ENCODE assay signal across 28 cellular contexts in genomic region chr6:168631589-168631988, GRCh38.
"Had no signal": no experiment of that assay in that cellular context is flagged by ENCODE, and none has a peak within 500 bp of the region (broad histone marks: within the 10 kb centered on the region; RNA-seq: fewer than 3 reads in every experiment).

No MANE protein-coding gene starts in this region.

- H3K9me3 ChIP-seq: Peyer's patch, SJCRH30, SK-N-SH had no signal

- H3K9ac ChIP-seq: KMS-11, SK-N-SH had no signal

- H3K9me3 Mint-ChIP-seq: activated T-cell treated with anti-CD3 and anti-CD28 coated beads, Interleukin-2, amount 50 U/mL, for 4 hours had no signal

- H3K27me3 Mint-ChIP-seq: activated CD4-positive, alpha-beta T cell treated with anti-CD3 and anti-CD28 coated beads, Interleukin-2, amount 10 ng/mL, durations not matched to agents 7 days and 5 days; activated naive CD8-positive, alpha-beta T cell; IgD-negative memory B cell had no signal

- H3K27me3 ChIP-seq: cardiac muscle cell, Peyer's patch had no signal

- H3K4me1 Mint-ChIP-seq: activated CD4-positive, alpha-beta T cell treated with anti-CD3 and anti-CD28 coated beads, Interleukin-2, amount 10 ng/mL, durations not matched to agents 7 days and 5 days; IgD-negative memory B cell had no signal

- H3K4me1 ChIP-seq: Peyer's patch, SJCRH30 had no signal

- H3K4me2 ChIP-seq: KMS-11, SK-N-SH had no signal

- ATAC-seq: activated T-cell treated with anti-CD3 and anti-CD28 coated beads, Interleukin-2, amount 50 U/mL, for 4 hours had no signal

- H3K4me3 Mint-ChIP-seq: activated CD4-positive, alpha-beta memory T cell treated with anti-CD3 and anti-CD28 coated beads for 36 hours; activated CD4-positive, alpha-beta T cell treated with anti-CD3 and anti-CD28 coated beads, Interleukin-2, amount 10 ng/mL, durations not matched to agents 7 days and 5 days; activated naive CD4-positive, alpha-beta T cell treated with anti-CD3 and anti-CD28 coated beads for 36 hours; activated naive CD8-positive, alpha-beta T cell; activated T-cell treated with anti-CD3 and anti-CD28 coated beads, Interleukin-2, amount 50 U/mL, for 4 hours; IgD-negative memory B cell had no signal

- H3K27ac ChIP-seq: cardiac muscle cell, KMS-11, Peyer's patch, RWPE1, SJCRH30, VCaP had no signal

- H3K36me3 ChIP-seq: cardiac muscle cell, Peyer's patch, SJCRH30 had no signal

- H3K36me3 Mint-ChIP-seq: activated CD4-positive, alpha-beta memory T cell treated with anti-CD3 and anti-CD28 coated beads for 36 hours; activated naive CD8-positive, alpha-beta T cell; brain had no signal

- DNase-seq: activated CD4-positive, alpha-beta memory T cell treated with anti-CD3 and anti-CD28 coated beads for 36 hours; activated CD4-positive, alpha-beta T cell treated with anti-CD3 and anti-CD28 coated beads, Interleukin-2, amount 10 ng/mL, durations not matched to agents 7 days and 5 days; activated CD4-positive, CD25-positive, alpha-beta regulatory T cell; activated CD8-positive, alpha-beta memory T cell treated with anti-CD3 and anti-CD28 coated beads for 24 hours; activated effector memory CD4-positive, alpha-beta T cell treated with anti-CD3 and anti-CD28 coated beads, Interleukin-2, amount 50 U/mL, for 16 hours; activated naive CD4-positive, alpha-beta T cell treated with anti-CD3 and anti-CD28 coated beads for 36 hours; activated T-cell treated with anti-CD3 and anti-CD28 coated beads, Interleukin-2, amount 50 U/mL, for 4 hours; amygdala; NCI-H1092; NCI-H1417; NCI-H1930; NCI-H2171; NCI-H2227 treated with DMSO at 0.1 percent for 48 hours; NCI-H446 treated with DMSO at 0.1 percent for 48 hours; NCI-H526 treated with DMSO at 0.1 percent for 48 hours; NCI-H82; Peyer's patch; Right ventricle myocardium superior; SJCRH30; SK-N-SH; T-helper 1 cell had no signal

- H3K27ac Mint-ChIP-seq: activated CD4-positive, alpha-beta memory T cell treated with anti-CD3 and anti-CD28 coated beads for 36 hours; activated CD4-positive, alpha-beta T cell treated with anti-CD3 and anti-CD28 coated beads, Interleukin-2, amount 10 ng/mL, durations not matched to agents 7 days and 5 days; activated naive CD4-positive, alpha-beta T cell treated with anti-CD3 and anti-CD28 coated beads for 36 hours; activated naive CD8-positive, alpha-beta T cell; IgD-negative memory B cell had no signal

- H3K4me3 ChIP-seq: cardiac muscle cell, Peyer's patch, SJCRH30 had no signal
